Comparison of ENCODE assay signal across 8 cellular contexts in the genomic region with DNA sequence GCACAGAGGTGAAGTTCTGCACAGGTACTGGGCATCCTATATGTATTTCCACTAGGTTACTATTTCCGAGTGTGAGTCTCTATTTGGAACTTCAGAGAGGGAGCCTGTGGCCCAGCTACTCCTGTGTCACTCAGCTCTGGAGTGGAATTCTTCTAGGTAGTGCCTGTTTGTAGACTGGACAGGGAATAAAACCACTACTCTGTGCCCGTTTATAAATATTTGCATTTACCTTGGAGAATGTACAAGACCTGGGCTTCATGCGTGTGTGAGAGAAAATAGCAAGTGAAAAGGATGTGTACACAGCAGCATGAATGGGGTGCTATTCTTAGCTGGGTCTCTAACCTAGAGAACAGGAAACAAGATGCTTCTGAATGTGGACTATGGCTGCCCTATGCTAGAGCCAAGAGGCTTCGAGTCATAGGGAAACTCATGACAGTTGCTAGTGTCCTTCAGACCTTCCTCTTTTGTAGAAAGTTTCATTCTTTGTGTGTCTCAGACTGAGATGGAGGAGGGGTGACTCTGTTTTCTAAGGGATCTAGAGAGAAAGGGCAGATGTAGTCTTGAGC. TPM values are rescaled to one million over a fixed set of nuclear protein-coding genes. Genes with fewer than 3 reads are reported as not detected.
DNase-seq lines count a peak whose midpoint lies in the region; ATAC-seq and TF ChIP-seq lines count a peak whose summit lies in the region.
"Not testable (repeated sequence)": the region's sequence is repeated elsewhere in the genome, so short reads cannot be mapped to it uniquely, and the experiment has no call there.

No MANE protein-coding gene starts in this region.

- ATAC-seq in GM18502 (IDR thresholded peaks at IDR 0.05; ENCODE audit: poor library complexity, unreplicated experiment) (peak; percentile 99), GM19328 (IDR thresholded peaks at IDR 0.05; ENCODE audit: unreplicated experiment) (peak; percentile 99), GM21529 (IDR thresholded peaks at IDR 0.05; ENCODE audit: unreplicated experiment) (peak; percentile 99), HG02884 (IDR thresholded peaks at IDR 0.05; ENCODE audit: unreplicated experiment) (peak; percentile 99), HG03175 (IDR thresholded peaks at IDR 0.05; ENCODE audit: unreplicated experiment) (peak; percentile 98), RWPE2 (ENCODE audit: low read depth) (peak; percentile 46), gastroesophageal sphincter (peak; percentile 72), natural killer cell (peak; percentile 31 to 67 (median 59))

- TF ChIP-seq EP300 in gastroesophageal sphincter (IDR thresholded peaks at IDR 0.05): not testable (repeated sequence)

- H3K27me3 ChIP-seq in RWPE2 (ENCODE audit: insufficient read depth, poor library complexity, severe bottlenecking); gastroesophageal sphincter: not testable (repeated sequence)

- not testable (repeated sequence) for H3K4me3 ChIP-seq in RWPE2 (ENCODE audit: severe bottlenecking); gastroesophageal sphincter

- WGBS in gastroesophageal sphincter (ENCODE audit: low coverage in 1 of 2), 2 donors: no CpG with 5 or more reads among the region's 4 CpGs

- H3K27me3 Mint-ChIP-seq in natural killer cell (ENCODE audit: low read depth in 2 of 2): not testable (repeated sequence)

- not testable (repeated sequence) for TF ChIP-seq POLR2A in gastroesophageal sphincter (IDR thresholded peaks at IDR 0.05)

- H3K36me3 Mint-ChIP-seq in natural killer cell: not testable (repeated sequence)

- not testable (repeated sequence) for H3K27ac ChIP-seq in RWPE2 (ENCODE audit: poor library complexity, severe bottlenecking); gastroesophageal sphincter

- H3K4me3 Mint-ChIP-seq in natural killer cell: not testable (repeated sequence)

- not testable (repeated sequence) for H3K4me1 ChIP-seq in RWPE2 (ENCODE audit: insufficient read depth, poor library complexity, severe bottlenecking); gastroesophageal sphincter

- not testable (repeated sequence) for H3K4me1 Mint-ChIP-seq in natural killer cell

- not testable (repeated sequence) for H3K9me3 ChIP-seq in RWPE2 (ENCODE audit: severe bottlenecking); gastroesophageal sphincter

- not testable (repeated sequence) for H3K27ac Mint-ChIP-seq in natural killer cell

- not testable (repeated sequence) for DNase-seq in RWPE2 (ENCODE audit: low spot score); natural killer cell

- H3K9me3 Mint-ChIP-seq in natural killer cell: not testable (repeated sequence)

- not testable (repeated sequence) for TF ChIP-seq CTCF in RWPE2 (IDR thresholded peaks at IDR 0.05; ENCODE audit: poor library complexity, severe bottlenecking); gastroesophageal sphincter (IDR thresholded peaks at IDR 0.05); natural killer cell (IDR thresholded peaks at IDR 0.05)

- intact Hi-C loops in natural killer cell (cut with micrococcal nuclease): not testable (repeated sequence)

- H3K36me3 ChIP-seq in RWPE2 (ENCODE audit: low read depth); gastroesophageal sphincter: not testable (repeated sequence)

RNA-seq across cellular contexts. Expression of a gene that starts 40.5 kb away (rescaled TPM):
- total RNA-seq in gastroesophageal sphincter (1 to 10 TPM in 1 of 4 donors, under 1 TPM in 2, not detected in 1; 0.13 to 1.4 (median 0.47) TPM), natural killer cell (under 1 TPM in 2 of 3 donors, not detected in 1; 0.18 to 0.19 TPM)

Comparison
In these comparisons a context has a peak if more than half of its experiments do, and no peak if none do; other contexts are left out.
1. ATAC-seq: peak in every context shown above with its lines; median percentile 99 in GM18502; 99 in GM19328; 99 in GM21529; 99 in HG02884; 98 in HG03175; 72 in gastroesophageal sphincter; 59 in natural killer cell; 46 in RWPE2.